In genomic region chr1:211135342-211135950, GRCh38 we compare ENCODE assay signal across 8 cellular contexts. TPM values are rescaled to one million over a fixed set of nuclear protein-coding genes. Genes with fewer than 3 reads are reported as not detected.
DNase-seq lines count a peak whose midpoint lies in the region; ATAC-seq and TF ChIP-seq lines count a peak whose summit lies in the region.

No MANE protein-coding gene starts in this region.

- ATAC-seq in GM18870 (IDR thresholded peaks at IDR 0.05; ENCODE audit: unreplicated experiment), result no peak
- ATAC-seq in GM21786 (IDR thresholded peaks at IDR 0.05; ENCODE audit: unreplicated experiment), result no peak

- H3K27ac Mint-ChIP-seq in osteocyte (ENCODE audit: unreplicated experiment), result no peak overlapping the region

- peaks cover 4% of the 10 kb centered on the region for H3K36me3 Mint-ChIP-seq in osteocyte (ENCODE audit: unreplicated experiment)

- in situ Hi-C loops in SK-MEL-5 (cut with HindIII; ENCODE audit: low pct_unique_long_range_greater_than_20kb, low sequenced_read_pairs), result no loop called here

- peaks cover 31% of the 10 kb centered on the region for H3K4me1 Mint-ChIP-seq in osteocyte (ENCODE audit: unreplicated experiment)

- H3K9me3 Mint-ChIP-seq in osteocyte (ENCODE audit: unreplicated experiment), result peaks cover 4% of the 10 kb centered on the region

- no peak overlapping the region for H3K4me3 Mint-ChIP-seq in osteocyte (ENCODE audit: unreplicated experiment)

- peaks cover 13% of the 10 kb centered on the region for H3K27me3 Mint-ChIP-seq in osteocyte (ENCODE audit: unreplicated experiment)

- DNase-seq in NCI-H510A treated with DMSO at 0.1 percent for 48 hours (lab: John Stamatoyannopoulos, UW), result peak; percentile 81
- no peak for DNase-seq in NCI-H510A (lab: John Stamatoyannopoulos, UW)
- DNase-seq in LoVo (ENCODE audit: low spot score), result peak; percentile 56
- DNase-seq in SK-MEL-5 (ENCODE audit: low read depth, low spot score), result peak; percentile 83
- peak; percentile 65 for DNase-seq in fibroblast of pulmonary artery (ENCODE audit: low read depth)
- DNase-seq in osteocyte (ENCODE audit: extremely low spot score, unreplicated experiment), result no peak

- no peak overlapping the region for H3K4me3 ChIP-seq in fibroblast of pulmonary artery (replicated peaks; ENCODE audit: low read depth, low read length)

- TF ChIP-seq CTCF in fibroblast of pulmonary artery (IDR thresholded peaks at IDR 0.05; ENCODE audit: low read length, missing control alignments) (peak; percentile 72), osteocyte (IDR thresholded peaks at IDR 0.05) (peak; percentile 77)

RNA-seq across cellular contexts. Expression of gene KCNH1, which starts 1.5 kb away (rescaled TPM):
- 8.0 and 9.3 TPM in 2 replicates for total RNA-seq in SK-MEL-5 (2014; rRNA removed; shearing (Covaris generic))
- 7.4 and 11.7 TPM in 2 replicates for polyA plus RNA-seq in SK-MEL-5 (2015; cell fraction: cytosol; rRNA removed)
- 5.2 and 8.4 TPM in 2 replicates for polyA plus RNA-seq in SK-MEL-5 (2015; cell fraction: nucleus; rRNA removed)
- total RNA-seq in osteocyte, result 7.3 and 9.4 TPM in 2 replicates

Comparison
In these comparisons a context has a peak if more than half of its experiments do, and no peak if none do; other contexts are left out.
1. DNase-seq: peak in NCI-H510A treated with DMSO at 0.1 percent for 48 hours (single experiment), LoVo (single experiment), SK-MEL-5 (single experiment) and fibroblast of pulmonary artery (single experiment); none in NCI-H510A (single experiment) and osteocyte (single experiment).